Comparison of ENCODE assay signal across 16 cellular contexts in genomic region chr5:171055881-171056454, GRCh38.
"Had no signal": no experiment of that assay in that cellular context is flagged by ENCODE, and none has a peak within 500 bp of the region (broad histone marks: within the 10 kb centered on the region; RNA-seq: fewer than 3 reads in every experiment).

No MANE protein-coding gene starts in this region.

- H3K9me3 ChIP-seq: ascending aorta, vagina had no signal

- ATAC-seq: activated CD4-positive, alpha-beta T cell treated with anti-CD3 and anti-CD28 coated beads for 36 hours; stimulated activated effector memory CD8-positive, alpha-beta T cell treated with anti-CD3 and anti-CD28 coated beads, Interleukin-12 subunit alpha, Interleukin-12 subunit beta, amount 100 ng/mL, for 72 hours had no signal

- H3K27me3 ChIP-seq: ascending aorta, cardiac muscle cell, colonic mucosa, right atrium auricular region, tibial artery, vagina had no signal

- H3K36me3 ChIP-seq: ascending aorta, cardiac muscle cell, colonic mucosa, left ventricle myocardium inferior, right atrium auricular region, tibial artery, vagina had no signal

- H3K36me3 Mint-ChIP-seq: stimulated activated effector memory CD8-positive, alpha-beta T cell treated with anti-CD3 and anti-CD28 coated beads, Interleukin-12 subunit alpha, Interleukin-12 subunit beta, amount 100 ng/mL, for 72 hours had no signal

- H3K4me3 Mint-ChIP-seq: activated CD4-positive, alpha-beta memory T cell treated with anti-CD3 and anti-CD28 coated beads, Interleukin-2, amount 10 ng/mL, durations not matched to agents 7 days and 5 days; activated CD4-positive, alpha-beta T cell treated with anti-CD3 and anti-CD28 coated beads for 36 hours; stimulated activated effector memory CD8-positive, alpha-beta T cell treated with anti-CD3 and anti-CD28 coated beads, Interleukin-12 subunit alpha, Interleukin-12 subunit beta, amount 100 ng/mL, for 72 hours had no signal

- H3K4me1 ChIP-seq: ascending aorta, colonic mucosa, left ventricle myocardium inferior, right atrium auricular region, tibial artery, vagina had no signal

- H3K4me3 ChIP-seq: ascending aorta, cardiac muscle cell, colonic mucosa, left ventricle myocardium inferior, right atrium auricular region, tibial artery, vagina had no signal

- DNase-seq: activated CD4-positive, alpha-beta memory T cell treated with anti-CD3 and anti-CD28 coated beads, Interleukin-2, amount 10 ng/mL, durations not matched to agents 7 days and 5 days; activated CD4-positive, alpha-beta T cell treated with anti-CD3 and anti-CD28 coated beads for 36 hours; activated gamma-delta T cell; activated T-cell treated with anti-CD3 and anti-CD28 coated beads, Interleukin-2, amount 50 U/mL, for 48 hours; colonic mucosa; left ventricle myocardium inferior; posterior cingulate gyrus; T-helper 9 cell; tibial artery had no signal

- H3K27me3 Mint-ChIP-seq: activated CD4-positive, alpha-beta memory T cell treated with anti-CD3 and anti-CD28 coated beads, Interleukin-2, amount 10 ng/mL, durations not matched to agents 7 days and 5 days had no signal

- H3K27ac ChIP-seq: ascending aorta, cardiac muscle cell, colonic mucosa, left ventricle myocardium inferior, right atrium auricular region, tibial artery, vagina had no signal

- FAIRE-seq: endothelial cell of umbilical vein, keratinocyte had no signal

- H3K4me1 Mint-ChIP-seq: activated CD4-positive, alpha-beta memory T cell treated with anti-CD3 and anti-CD28 coated beads, Interleukin-2, amount 10 ng/mL, durations not matched to agents 7 days and 5 days; activated CD4-positive, alpha-beta T cell treated with anti-CD3 and anti-CD28 coated beads for 36 hours; stimulated activated effector memory CD8-positive, alpha-beta T cell treated with anti-CD3 and anti-CD28 coated beads, Interleukin-12 subunit alpha, Interleukin-12 subunit beta, amount 100 ng/mL, for 72 hours had no signal

- H3K27ac Mint-ChIP-seq: activated CD4-positive, alpha-beta memory T cell treated with anti-CD3 and anti-CD28 coated beads, Interleukin-2, amount 10 ng/mL, durations not matched to agents 7 days and 5 days; activated CD4-positive, alpha-beta T cell treated with anti-CD3 and anti-CD28 coated beads for 36 hours; stimulated activated effector memory CD8-positive, alpha-beta T cell treated with anti-CD3 and anti-CD28 coated beads, Interleukin-12 subunit alpha, Interleukin-12 subunit beta, amount 100 ng/mL, for 72 hours had no signal
